Comparison of ENCODE assay signal across 23 cellular contexts in the genomic region with DNA sequence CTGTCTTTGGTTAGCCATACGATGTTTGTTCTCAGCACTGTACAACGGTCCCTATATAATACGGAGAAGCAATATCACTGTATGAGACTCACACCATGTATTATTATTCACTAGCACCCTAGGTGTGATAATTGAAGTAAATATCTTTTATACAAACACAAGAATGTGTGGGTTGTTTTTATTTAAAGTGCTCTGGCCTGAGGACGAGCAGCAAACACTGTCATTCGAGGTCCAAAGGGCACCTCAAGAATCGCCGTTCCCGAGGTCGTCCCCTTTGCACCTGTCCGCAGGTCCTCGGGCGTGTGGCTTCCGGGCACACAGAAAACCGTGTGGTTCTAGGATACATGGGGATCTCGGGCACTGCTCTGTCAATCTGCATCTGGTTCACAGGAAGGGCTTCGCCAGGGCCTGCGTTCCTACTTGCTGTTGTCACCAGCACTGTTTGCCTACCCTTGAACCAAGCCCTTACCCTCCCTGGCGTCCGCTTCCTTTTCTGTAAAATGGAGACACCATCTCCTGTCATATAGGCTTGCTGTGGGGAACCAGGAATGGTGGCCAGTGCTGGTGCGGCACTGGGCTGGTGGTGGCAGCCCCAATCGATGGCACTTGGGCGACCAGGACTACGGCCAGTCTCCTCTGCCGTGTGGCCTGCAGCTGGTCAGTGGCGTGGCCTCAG.
"Had no signal": no experiment of that assay in that cellular context is flagged by ENCODE, and none has a peak within 500 bp of the region (broad histone marks: within the 10 kb centered on the region; RNA-seq: fewer than 3 reads in every experiment).

No MANE protein-coding gene starts in this region.

- DNase-seq: activated CD4-positive, alpha-beta T cell treated with anti-CD3 and anti-CD28 coated beads for 1 hour; activated CD4-positive, alpha-beta T cell treated with anti-CD3 and anti-CD28 coated beads, Interleukin-2, amount 50 U/mL, for 1 hour; activated T-cell treated with anti-CD3 and anti-CD28 coated beads, Interleukin-2, amount 50 U/mL, for 1 hour; effector memory CD4-positive, alpha-beta T cell; foreskin melanocyte; immature natural killer cell; kidney glomerular epithelial cell; left ventricle myocardium inferior; mammary epithelial cell; retina; stimulated activated CD4-positive, alpha-beta T cell treated with anti-CD3 and anti-CD28 coated beads, Interleukin-4, amount 100 ng/mL, for 24 hours; stimulated activated naive CD4-positive, alpha-beta T cell treated with Interleukin-2 at 50 U/mL for 16 hours; T-cell; upper lobe of left lung; WERI-Rb-1 had no signal

- H3K36me3 Mint-ChIP-seq: activated naive CD4-positive, alpha-beta T cell treated with anti-CD3 and anti-CD28 coated beads, Interleukin-2, amount 50 U/mL, for 72 hours; immature natural killer cell had no signal

- H3K36me3 ChIP-seq: breast epithelium, left ventricle myocardium inferior, thoracic aorta, WERI-Rb-1 had no signal

- H3K9me3 ChIP-seq: breast epithelium, left ventricle myocardium inferior, thoracic aorta, upper lobe of left lung had no signal

- H3K27ac ChIP-seq: breast epithelium, left ventricle myocardium inferior, thoracic aorta, upper lobe of left lung, WERI-Rb-1 had no signal

- H3K27ac Mint-ChIP-seq: activated naive CD4-positive, alpha-beta T cell treated with anti-CD3 and anti-CD28 coated beads, Interleukin-2, amount 50 U/mL, for 72 hours; immature natural killer cell; T-cell had no signal

- FAIRE-seq: colon, endothelial cell of umbilical vein, TTC549 had no signal

- H3K4me3 ChIP-seq: breast epithelium, left ventricle myocardium inferior, thoracic aorta, upper lobe of left lung had no signal

- H3K9me3 Mint-ChIP-seq: activated naive CD4-positive, alpha-beta T cell treated with anti-CD3 and anti-CD28 coated beads, Interleukin-2, amount 50 U/mL, for 72 hours; central memory CD8-positive, alpha-beta T cell; immature natural killer cell; T-cell had no signal

- ATAC-seq: activated naive CD4-positive, alpha-beta T cell treated with anti-CD3 and anti-CD28 coated beads, Interleukin-2, amount 50 U/mL, for 72 hours; esophagus mucosa; T-cell had no signal

- H3K27me3 Mint-ChIP-seq: central memory CD8-positive, alpha-beta T cell; T-cell had no signal

- H3K4me3 Mint-ChIP-seq: central memory CD8-positive, alpha-beta T cell; immature natural killer cell; T-cell had no signal

- H3K4me1 Mint-ChIP-seq: central memory CD8-positive, alpha-beta T cell; immature natural killer cell; T-cell had no signal

- H3K27me3 ChIP-seq: breast epithelium, upper lobe of left lung had no signal

- H3K4me1 ChIP-seq: breast epithelium, left ventricle myocardium inferior, upper lobe of left lung had no signal
